8 cellular contexts compared by ENCODE assay signal in genomic region chr2:23824777-23825212, GRCh38.
A peak's percentile ranks its signal among the peaks of the same experiment; 100 is the strongest.
DNase-seq lines count a peak whose midpoint lies in the region; ATAC-seq and TF ChIP-seq lines count a peak whose summit lies in the region.

No MANE protein-coding gene starts in this region.

- no peaks in the 10 kb centered on the region for H3F3A ChIP-seq in PC-3 (ENCODE audit: low read length, unreplicated experiment)

- H3K4me3 ChIP-seq in PC-3 (ENCODE audit: low read length) = no peak overlapping the region

- H3K27me3 Mint-ChIP-seq in chondrocyte (ENCODE audit: low read depth) (no peaks in the 10 kb centered on the region), memory B cell (no peaks in the 10 kb centered on the region)

- DNase-seq in AG08395 (ENCODE audit: low spot score) (peak; percentile 66), ELR (ENCODE audit: low read depth) (peak; percentile 75), HT-29 (ENCODE audit: low spot score) (peak; percentile 74), PC-3 (peak; percentile 82), chondrocyte (ENCODE audit: low spot score) (no peak), memory B cell (ENCODE audit: low spot score in 2 of 2) (peak; percentile 45 to 66), 8988T (no peak)

- no peaks in the 10 kb centered on the region for H3K36me3 ChIP-seq in PC-3 (ENCODE audit: low read depth, low read length)

- H3K9me3 Mint-ChIP-seq in chondrocyte (ENCODE audit: low read depth) (no peaks in the 10 kb centered on the region), memory B cell (no peaks in the 10 kb centered on the region)

- CTCF ChIA-PET in PC-3 (lab: Charles Lee) = interaction anchor here (0.5 to 1.4 kb wide), 9 partner anchors 20 to 259 kb away, joined by 3 to 39 read pairs (median 4); partner anchors contain the start of genes ATAD2B, TP53I3 and UBXN2A

- intact Hi-C loops in PC-3 (cut with micrococcal nuclease) = loop anchor here (1.0 kb wide), 2 partner anchors 101 to 260 kb away; partner anchors contain the start of gene TP53I3

- H3K4me2 ChIP-seq in PC-3 (ENCODE audit: low read length) = no peak overlapping the region

- no peaks in the 10 kb centered on the region for H3K27me3 ChIP-seq in PC-3 (ENCODE audit: low read length)

- no peaks in the 10 kb centered on the region for H3K36me3 Mint-ChIP-seq in chondrocyte (ENCODE audit: low read depth)
- peaks cover 3% of the 10 kb centered on the region for H3K36me3 Mint-ChIP-seq in memory B cell

- H3K4me3 Mint-ChIP-seq in chondrocyte (ENCODE audit: unreplicated experiment) (no peak overlapping the region), memory B cell (no peak overlapping the region)

- ATAC-seq in PC-3 (peak; percentile 64), memory B cell (ENCODE audit: low read depth) (peak; percentile 60), HG03520 (IDR thresholded peaks at IDR 0.05; ENCODE audit: unreplicated experiment) (no peak)

- H3K4me1 Mint-ChIP-seq in chondrocyte (ENCODE audit: low read depth) = peaks cover 13% of the 10 kb centered on the region
- peaks cover 2% of the 10 kb centered on the region for H3K4me1 Mint-ChIP-seq in memory B cell

- H2AFZ ChIP-seq in PC-3 (ENCODE audit: low read length) = no peak overlapping the region

- BruUV-seq in PC-3 (replicated peaks; lab: Mats Ljungman, UMichigan) = no TSS peak

- H3K79me2 ChIP-seq in PC-3 (ENCODE audit: low read length) = no peaks in the 10 kb centered on the region

- POLR2A ChIA-PET in PC-3 (lab: Charles Lee; ENCODE audit: unreplicated experiment) = no interaction called here

- no peaks in the 10 kb centered on the region for H3K9me3 ChIP-seq in PC-3 (ENCODE audit: low read length)

- peaks cover 12% of the 10 kb centered on the region; the same call in 1 of the 2 replicates for H3K4me1 ChIP-seq in PC-3 (ENCODE audit: insufficient read depth, low read length)

- H3K27ac Mint-ChIP-seq in chondrocyte (ENCODE audit: unreplicated experiment) (peak overlapping the region; percentile 27), memory B cell (no peak overlapping the region)

- H3K9ac ChIP-seq in PC-3 (ENCODE audit: low read length) = no peak overlapping the region

- no peaks in the 10 kb centered on the region for H3K9me2 ChIP-seq in PC-3 (replicated peaks; ENCODE audit: low read length)

- no peak overlapping the region for H3K27ac ChIP-seq in PC-3 (ENCODE audit: low read length)

- TF ChIP-seq CTCF in PC-3 (conservative IDR thresholded peaks at IDR 0.05; ENCODE audit: low read depth, low read length) (peak; percentile 81), chondrocyte (IDR thresholded peaks at IDR 0.05) (peak; percentile 95)

- H4K20me1 ChIP-seq in PC-3 (ENCODE audit: low read length) = no peaks in the 10 kb centered on the region

Comparison
In these comparisons a context has a peak if more than half of its experiments do, and no peak if none do; other contexts are left out.
1. DNase-seq: peak in AG08395 (single experiment), ELR (single experiment), HT-29 (single experiment), PC-3 (single experiment) and memory B cell (2 of 2); none in chondrocyte (single experiment) and 8988T (single experiment).